12 cellular contexts compared by ENCODE assay signal in genomic region chr4:24105183-24106039, GRCh38.
DNase-seq lines count a peak whose midpoint lies in the region; ATAC-seq, FAIRE-seq and TF ChIP-seq lines count a peak whose summit lies in the region.
"Had no signal": no experiment of that assay in that cellular context is flagged by ENCODE, and none has a peak within 500 bp of the region (broad histone marks: within the 10 kb centered on the region; RNA-seq: fewer than 3 reads in every experiment).

No MANE protein-coding gene starts in this region.

- H3K27ac ChIP-seq in GM23338 (ENCODE audit: low read depth) (no peak overlapping the region), angular gyrus (ENCODE audit: low read depth, low read length) (peak overlapping the region; percentile 27), right atrium auricular region (peak overlapping the region in 1 of 2 donors; percentile 77), small intestine (ENCODE audit: low read depth in 1 of 2, low read length in 1 of 2) (peak overlapping the region in 1 of 2 donors; percentile 76)

- H3K36me3 Mint-ChIP-seq in GM23338 (ENCODE audit: low read depth), result no peaks in the 10 kb centered on the region
- H3K36me3 Mint-ChIP-seq: activated naive CD4-positive, alpha-beta T cell treated with anti-CD3 and anti-CD28 coated beads, Interleukin-2, amount 50 U/mL, for 24 hours had no signal

- H3K9me3 ChIP-seq in right atrium auricular region (no peaks in the 10 kb centered on the region), small intestine (ENCODE audit: control insufficient read depth, low read depth) (no peaks in the 10 kb centered on the region)

- FAIRE-seq in small intestine (lab: Jason Lieb, UNC) (no peak), GM19239 (lab: Jason Lieb, UNC) (no peak)

- H3K36me3 ChIP-seq in GM23338 (ENCODE audit: insufficient read depth) (no peaks in the 10 kb centered on the region), right atrium auricular region (no peaks in the 10 kb centered on the region), small intestine (ENCODE audit: control insufficient read depth in 2 of 2, insufficient read depth in 2 of 2, low read length in 2 of 2) (no peaks in the 10 kb centered on the region)

- no peak for ATAC-seq in GM23338
- no peak for ATAC-seq in HG02623 (IDR thresholded peaks at IDR 0.05; ENCODE audit: unreplicated experiment)

- no peaks in the 10 kb centered on the region for H3F3A ChIP-seq in GM23338 (replicated peaks; ENCODE audit: low read depth)

- H3K4me1 Mint-ChIP-seq in GM23338, result no peaks in the 10 kb centered on the region
- H3K4me1 Mint-ChIP-seq: activated naive CD4-positive, alpha-beta T cell treated with anti-CD3 and anti-CD28 coated beads, Interleukin-2, amount 50 U/mL, for 24 hours had no signal

- H3K4me2 ChIP-seq in GM23338, result no peak overlapping the region

- H3K4me3 ChIP-seq in GM23338 (no peak overlapping the region), right atrium auricular region (no peak overlapping the region), small intestine (ENCODE audit: low read depth in 1 of 2, low read length in 2 of 2) (no peak overlapping the region)

- no peaks in the 10 kb centered on the region for H3K9me3 Mint-ChIP-seq in GM23338
- H3K9me3 Mint-ChIP-seq: activated naive CD4-positive, alpha-beta T cell treated with anti-CD3 and anti-CD28 coated beads, Interleukin-2, amount 50 U/mL, for 24 hours had no signal

- H3K9me2 ChIP-seq in GM23338 (ENCODE audit: insufficient read depth), result peaks cover 5% of the 10 kb centered on the region

- peaks cover 1% of the 10 kb centered on the region for H3K27me3 Mint-ChIP-seq in GM23338 (ENCODE audit: insufficient read depth, low read depth, poor library complexity)
- H3K27me3 Mint-ChIP-seq: progenitor cell of endocrine pancreas had no signal

- no peaks in the 10 kb centered on the region for H3K27me3 ChIP-seq in GM23338 (ENCODE audit: insufficient read depth)
- H3K27me3 ChIP-seq in right atrium auricular region, result no peaks in the 10 kb centered on the region
- H3K27me3 ChIP-seq in small intestine (ENCODE audit: control insufficient read depth in 2 of 2, insufficient read depth in 2 of 2, low read length in 2 of 2), result no peaks in the 10 kb centered on the region

- H3K79me2 ChIP-seq in GM23338 (replicated peaks; ENCODE audit: insufficient read depth), result no peaks in the 10 kb centered on the region

- 66 to 74% (median 70%) methylated on average over 11 of the region's 11 CpGs for WGBS in small intestine, 3 donors

- DNase-seq in GM23338 (ENCODE audit: low spot score), result no peak
- DNase-seq in right atrium auricular region (ENCODE audit: low spot score), result peak; percentile 60
- DNase-seq in small intestine, result peak; percentile 1
- DNase-seq in midbrain (lab: John Stamatoyannopoulos, UW), result no peak
- DNase-seq in NOMO-1 treated with dmso at 0.1 percent for 144 hours (lab: John Stamatoyannopoulos, UW; ENCODE audit: unreplicated experiment), result no peak
- no peak for DNase-seq in GM19239 (ENCODE audit: insufficient read length, low spot score)
- DNase-seq: DMS79, Karpas-422 had no signal

- no peak overlapping the region for H3K27ac Mint-ChIP-seq in GM23338
- H3K27ac Mint-ChIP-seq: activated naive CD4-positive, alpha-beta T cell treated with anti-CD3 and anti-CD28 coated beads, Interleukin-2, amount 50 U/mL, for 24 hours; progenitor cell of endocrine pancreas had no signal

- TF ChIP-seq CTCF in GM23338 (conservative IDR thresholded peaks at IDR 0.05; ENCODE audit: low read depth in 2 of 2), result peak; percentile 29 to 31; a peak in 3 of 4 replicates
- TF ChIP-seq CTCF in right atrium auricular region (IDR thresholded peaks at IDR 0.05), result no peak

- no peak overlapping the region for H3K4me3 Mint-ChIP-seq in GM23338
- H3K4me3 Mint-ChIP-seq: activated naive CD4-positive, alpha-beta T cell treated with anti-CD3 and anti-CD28 coated beads, Interleukin-2, amount 50 U/mL, for 24 hours had no signal

- no peaks in the 10 kb centered on the region for H4K20me1 ChIP-seq in GM23338 (replicated peaks; ENCODE audit: insufficient read depth)

- H2AFZ ChIP-seq in GM23338, result no peak overlapping the region

- H3K4me1 ChIP-seq in GM23338 (ENCODE audit: insufficient read depth) (no peaks in the 10 kb centered on the region), right atrium auricular region (peaks cover 0 to 21% of the 10 kb centered on the region in 2 donors), small intestine (ENCODE audit: control insufficient read depth in 2 of 2, insufficient read depth in 1 of 2, low read depth in 1 of 2, low read length in 1 of 2) (no peaks in the 10 kb centered on the region)

TF ChIP-seq in GM23338, 12 proteins besides CTCF, POLR2A, EP300 and RAD21:
- TF ChIP-seq REST (IDR thresholded peaks at IDR 0.05; ENCODE audit: unreplicated experiment), result no peak
TF ChIP-seq in GM23338: peak in this region for 0.

Comparison
In these comparisons a context has a peak if more than half of its experiments do, and no peak if none do; other contexts are left out.
1. DNase-seq: peak in right atrium auricular region (single experiment) and small intestine (single experiment); none in GM23338 (single experiment), midbrain (single experiment), NOMO-1 treated with dmso at 0.1 percent for 144 hours (single experiment) and GM19239 (single experiment).
2. CTCF ChIP-seq: peak in GM23338 (2 of 2); none in right atrium auricular region (0 of 2).